Comparison of ENCODE assay signal across 28 cellular contexts in the genomic region with DNA sequence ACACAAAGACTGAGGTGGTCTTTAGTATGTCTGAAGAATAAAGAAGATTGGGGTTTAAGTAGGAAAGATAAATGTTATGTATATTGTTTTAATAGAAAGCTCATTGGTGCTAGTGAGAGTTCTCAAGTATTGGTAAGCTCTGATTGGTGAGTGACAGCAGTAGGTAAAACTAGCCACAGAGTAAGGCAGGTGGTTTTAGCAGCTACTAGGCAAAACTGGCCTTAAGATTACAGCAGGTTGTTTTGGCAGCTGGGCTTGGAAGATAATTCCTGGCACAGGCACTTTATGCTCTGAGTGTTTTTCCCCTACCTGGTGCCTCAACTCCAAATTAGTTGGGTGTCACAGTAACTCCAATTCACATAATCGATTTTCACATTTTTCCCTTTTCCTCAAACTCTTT.
"Had no signal": no experiment of that assay in that cellular context is flagged by ENCODE, and none has a peak within 500 bp of the region (broad histone marks: within the 10 kb centered on the region; RNA-seq: fewer than 3 reads in every experiment).

No MANE protein-coding gene starts in this region.

- H2AFZ ChIP-seq: parathyroid adenoma had no signal

- H3K36me3 ChIP-seq: esophagus squamous epithelium, heart right ventricle, upper lobe of left lung, vagina had no signal

- ATAC-seq: activated CD4-positive, alpha-beta T cell treated with anti-CD3 and anti-CD28 coated beads for 36 hours; activated CD8-positive, alpha-beta memory T cell treated with anti-CD3 and anti-CD28 coated beads, Interleukin-2, amount 10 ng/mL, durations not matched to agents 7 days and 5 days; activated CD8-positive, alpha-beta T cell treated with anti-CD3 and anti-CD28 coated beads, Interleukin-2, amount 10 ng/mL, durations not matched to agents 7 days and 5 days; heart right ventricle; left ventricle myocardium superior; psoas muscle; stimulated activated memory B cell treated with anti-CD40 and anti-IgM and Interleukin-4, amounts not matched to agents 10 μg/mL and 1 μg/mL and 100 μg/mL, for 72 hours; stimulated activated naive CD8-positive, alpha-beta T cell treated with anti-CD3 and anti-CD28 coated beads, Interleukin-15, amount 100 ng/mL, for 72 hours had no signal

- H3K9me3 ChIP-seq: esophagus squamous epithelium, psoas muscle, upper lobe of left lung, vagina had no signal

- H3K27me3 ChIP-seq: esophagus squamous epithelium, heart right ventricle, upper lobe of left lung, vagina had no signal

- H3K9ac ChIP-seq: parathyroid adenoma had no signal

- FAIRE-seq: bronchial epithelial cell, islet of Langerhans had no signal

- H3K27ac ChIP-seq: esophagus squamous epithelium, heart right ventricle, parathyroid adenoma, psoas muscle, upper lobe of left lung, vagina had no signal

- DNase-seq: activated CD4-positive, alpha-beta T cell treated with anti-CD3 and anti-CD28 coated beads for 36 hours; activated CD4-positive, CD25-positive, alpha-beta regulatory T cell; activated CD8-positive, alpha-beta memory T cell treated with anti-CD3 and anti-CD28 coated beads, Interleukin-2, amount 10 ng/mL, durations not matched to agents 7 days and 5 days; activated CD8-positive, alpha-beta T cell treated with anti-CD3 and anti-CD28 coated beads, Interleukin-2, amount 10 ng/mL, durations not matched to agents 7 days and 5 days; activated T-cell treated with anti-CD3 and anti-CD28 coated beads, Interleukin-2, amount 50 U/mL, for 48 hours; anterior cingulate cortex; dermis blood vessel endothelial cell; effector CD4-positive, alpha-beta T cell; esophagus squamous epithelium; foreskin melanocyte; heart right ventricle; left ventricle myocardium superior; mammary epithelial cell; naive B cell; nucleus accumbens; psoas muscle; stimulated activated CD4-positive, alpha-beta T cell treated with anti-CD3 and anti-CD28 coated beads, Interleukin-1b, Interleukin-23, amount 100 ng/mL, for 48 hours; stimulated activated CD4-positive, alpha-beta T cell treated with anti-CD3 and anti-CD28 coated beads, Interleukin-4, amount 100 ng/mL, for 4 hours; stimulated activated CD8-positive, alpha-beta memory T cell treated with anti-CD3 and anti-CD28 coated beads, Interleukin-4, amount 100 ng/mL, for 48 hours; stimulated activated naive CD8-positive, alpha-beta T cell treated with anti-CD3 and anti-CD28 coated beads, Interleukin-15, amount 100 ng/mL, for 72 hours; substantia nigra; upper lobe of left lung had no signal

- H3K4me3 ChIP-seq: esophagus squamous epithelium, heart right ventricle, psoas muscle, smooth muscle cell, upper lobe of left lung, vagina had no signal

- H3K4me2 ChIP-seq: smooth muscle cell had no signal
